1 cellular context compared by ENCODE assay signal in the genomic region with DNA sequence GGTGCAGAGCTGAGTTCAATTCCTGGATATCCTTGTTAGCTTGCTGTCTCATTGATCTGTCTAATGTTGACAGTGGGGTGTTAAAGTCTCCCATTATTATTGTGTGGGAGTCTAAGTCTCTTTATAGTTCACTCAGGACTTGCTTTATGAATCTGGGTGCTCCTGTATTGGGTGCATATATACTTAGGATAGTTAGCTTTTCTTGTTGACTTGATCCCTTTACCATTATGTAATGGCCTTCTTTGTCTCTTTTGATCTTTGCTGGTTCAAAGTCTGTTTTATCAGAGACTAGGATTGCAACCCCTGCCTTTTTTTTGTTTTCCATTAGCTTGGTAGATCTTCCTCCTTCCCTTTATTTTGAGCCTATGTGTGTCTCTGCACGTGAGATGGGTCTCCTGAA.
TF ChIP-seq lines count a peak whose summit lies in the region.
"Not testable (repeated sequence)": the region's sequence is repeated elsewhere in the genome, so short reads cannot be mapped to it uniquely, and the experiment has no call there.

No MANE protein-coding gene starts in this region.

TF ChIP-seq in HepG2, 621 proteins besides CTCF, POLR2A, EP300 and RAD21 (continued from another document):
- TF ChIP-seq PAXIP1 (CRISPR knock-in tag; conservative IDR thresholded peaks at IDR 0.05) (peak; percentile 30; the same call in 1 of the 2 replicates), SOX5 (CRISPR knock-in tag; IDR thresholded peaks at IDR 0.05; ENCODE audit: borderline replicate concordance) (peak; percentile 58; the same call in 1 of the 2 replicates), FOXA1 (CRISPR knock-in tag; IDR thresholded peaks at IDR 0.05) (0 out of 2 replicates have a peak, but pooled peaks have one; percentile 19), FOXJ3 (CRISPR knock-in tag; IDR thresholded peaks at IDR 0.05; ENCODE audit: borderline replicate concordance) (peak; percentile 52; the same call in 1 of the 2 replicates)
- not testable (repeated sequence) for TF ChIP-seq FOXA1 (IDR thresholded peaks at IDR 0.05)
TF ChIP-seq in HepG2: peak in this region for 19; not testable (repeated sequence) for 602.
